ENCODE assay signal across 28 cellular contexts in the genomic region with DNA sequence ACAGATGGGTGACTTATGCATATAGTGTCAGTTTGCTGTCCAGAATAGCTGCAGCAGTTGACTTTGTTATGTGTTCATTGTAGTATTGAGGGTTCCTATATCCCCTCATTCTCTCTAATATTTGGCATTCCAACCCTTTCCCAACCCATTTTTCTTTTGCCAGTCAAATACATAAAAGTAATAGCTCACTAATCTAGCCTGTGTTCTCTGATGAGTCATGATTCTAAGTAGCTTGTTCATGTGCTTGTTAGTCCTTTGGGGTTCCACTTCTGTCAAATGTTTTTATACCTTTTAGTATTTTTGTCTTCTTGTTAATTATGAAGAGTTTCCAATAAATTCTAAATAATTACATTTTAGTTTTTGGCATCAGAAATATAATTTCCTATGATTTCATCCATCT.
A peak's percentile ranks its signal among the peaks of the same experiment; 100 is the strongest.
DNase-seq lines count a peak whose midpoint lies in the region; ATAC-seq and TF ChIP-seq lines count a peak whose summit lies in the region.
"Had no signal": no experiment of that assay in that cellular context is flagged by ENCODE, and none has a peak within 500 bp of the region (broad histone marks: within the 10 kb centered on the region; RNA-seq: fewer than 3 reads in every experiment).

No MANE protein-coding gene starts in this region.

- no peaks in the 10 kb centered on the region for H3K9me3 Mint-ChIP-seq in activated T-helper 17 cell treated with anti-CD3 and anti-CD28 coated beads, Interleukin-2, amount 50 U/mL, for 72 hours
- H3K9me3 Mint-ChIP-seq: T-helper 2 cell treated with Interferon-gamma antibody and Interleukin-4, amounts not matched to agents 5 μg/mL and 100 μg/mL, for 36 hours had no signal

- DNase-seq in A172 (ENCODE audit: low spot score) (peak; percentile 15), GM04503 (ENCODE audit: low read depth) (peak; percentile 12), amniotic epithelial cell (ENCODE audit: low read depth) (peak; percentile 4), fibroblast of villous mesenchyme (ENCODE audit: low read depth) (peak; percentile 21), mucosa of gallbladder (ENCODE audit: low spot score) (no peak)
- DNase-seq: 8988T; activated CD4-positive, CD25-positive, alpha-beta regulatory T cell; activated CD8-positive, alpha-beta T cell treated with anti-CD3 and anti-CD28 coated beads for 36 hours; activated naive CD4-positive, alpha-beta T cell treated with anti-CD3 and anti-CD28 coated beads, Interleukin-2, amount 10 ng/mL, durations not matched to agents 7 days and 5 days; activated T-cell treated with anti-CD3 and anti-CD28 coated beads, Interleukin-2, amount 50 U/mL, for 24 hours; body of pancreas; CD8-positive, alpha-beta T cell; H7; left colon; NCI-H187; NCI-H226; Peyer's patch; stimulated activated CD4-positive, alpha-beta T cell treated with anti-CD3 and anti-CD28 coated beads, Interleukin-4, amount 100 ng/mL, for 1 hour; upper lobe of left lung had no signal

- no peak overlapping the region for H3K4me3 Mint-ChIP-seq in activated T-helper 17 cell treated with anti-CD3 and anti-CD28 coated beads, Interleukin-2, amount 50 U/mL, for 72 hours
- H3K4me3 Mint-ChIP-seq: activated CD8-positive, alpha-beta T cell treated with anti-CD3 and anti-CD28 coated beads for 36 hours; activated naive CD4-positive, alpha-beta T cell treated with anti-CD3 and anti-CD28 coated beads, Interleukin-2, amount 10 ng/mL, durations not matched to agents 7 days and 5 days; activated T-cell treated with anti-CD3 and anti-CD28 coated beads, Interleukin-2, amount 50 U/mL, for 24 hours; CD8-positive, alpha-beta T cell; IgD-negative memory B cell; mesothelial cell of epicardium; neural crest cell; T-helper 2 cell treated with Interferon-gamma antibody and Interleukin-4, amounts not matched to agents 5 μg/mL and 100 μg/mL, for 36 hours had no signal

- no peak overlapping the region for H3K27ac Mint-ChIP-seq in activated T-helper 17 cell treated with anti-CD3 and anti-CD28 coated beads, Interleukin-2, amount 50 U/mL, for 72 hours
- H3K27ac Mint-ChIP-seq: activated CD8-positive, alpha-beta T cell treated with anti-CD3 and anti-CD28 coated beads for 36 hours; activated naive CD4-positive, alpha-beta T cell treated with anti-CD3 and anti-CD28 coated beads, Interleukin-2, amount 10 ng/mL, durations not matched to agents 7 days and 5 days; activated T-cell treated with anti-CD3 and anti-CD28 coated beads, Interleukin-2, amount 50 U/mL, for 24 hours; CD8-positive, alpha-beta T cell; IgD-negative memory B cell; mesothelial cell of epicardium; T-helper 2 cell treated with Interferon-gamma antibody and Interleukin-4, amounts not matched to agents 5 μg/mL and 100 μg/mL, for 36 hours had no signal

- no peak overlapping the region for H3K4me3 ChIP-seq in fibroblast of villous mesenchyme (ENCODE audit: low read depth, low read length)
- H3K4me3 ChIP-seq: body of pancreas, Peyer's patch, prostate gland, smooth muscle cell, upper lobe of left lung had no signal

- peaks cover 7% of the 10 kb centered on the region for H3K27me3 Mint-ChIP-seq in activated T-helper 17 cell treated with anti-CD3 and anti-CD28 coated beads, Interleukin-2, amount 50 U/mL, for 72 hours
- H3K27me3 Mint-ChIP-seq: activated naive CD4-positive, alpha-beta T cell treated with anti-CD3 and anti-CD28 coated beads, Interleukin-2, amount 10 ng/mL, durations not matched to agents 7 days and 5 days; activated T-cell treated with anti-CD3 and anti-CD28 coated beads, Interleukin-2, amount 50 U/mL, for 24 hours; IgD-negative memory B cell had no signal

- no peak for ATAC-seq in HG03460 (IDR thresholded peaks at IDR 0.05; ENCODE audit: unreplicated experiment)
- ATAC-seq in activated T-helper 17 cell treated with anti-CD3 and anti-CD28 coated beads, Interleukin-2, amount 50 U/mL, for 72 hours (replicated peaks): no peak
- ATAC-seq in GM21786 (IDR thresholded peaks at IDR 0.05; ENCODE audit: unreplicated experiment): no peak
- ATAC-seq: activated CD8-positive, alpha-beta T cell treated with anti-CD3 and anti-CD28 coated beads for 36 hours; body of pancreas; CD8-positive, alpha-beta T cell; left colon had no signal

- H3K4me1 Mint-ChIP-seq in activated T-helper 17 cell treated with anti-CD3 and anti-CD28 coated beads, Interleukin-2, amount 50 U/mL, for 72 hours: no peaks in the 10 kb centered on the region
- H3K4me1 Mint-ChIP-seq: activated naive CD4-positive, alpha-beta T cell treated with anti-CD3 and anti-CD28 coated beads, Interleukin-2, amount 10 ng/mL, durations not matched to agents 7 days and 5 days; IgD-negative memory B cell; mesothelial cell of epicardium; neural crest cell had no signal

- no peaks in the 10 kb centered on the region for H3K36me3 Mint-ChIP-seq in activated T-helper 17 cell treated with anti-CD3 and anti-CD28 coated beads, Interleukin-2, amount 50 U/mL, for 72 hours (ENCODE audit: low read depth)
- H3K36me3 Mint-ChIP-seq: activated naive CD4-positive, alpha-beta T cell treated with anti-CD3 and anti-CD28 coated beads, Interleukin-2, amount 10 ng/mL, durations not matched to agents 7 days and 5 days; CD8-positive, alpha-beta T cell; IgD-negative memory B cell; mesothelial cell of epicardium had no signal

- no peak for TF ChIP-seq CTCF in fibroblast of villous mesenchyme (IDR thresholded peaks at IDR 0.05; ENCODE audit: insufficient read depth, low read depth, low read length)
